Comparison of ENCODE assay signal across 35 cellular contexts in genomic region chr4:30555778-30556177, GRCh38.
"Had no signal": no experiment of that assay in that cellular context is flagged by ENCODE, and none has a peak within 500 bp of the region (broad histone marks: within the 10 kb centered on the region; RNA-seq: fewer than 3 reads in every experiment).

No MANE protein-coding gene starts in this region.

- H3K27ac ChIP-seq: KMS-11 had no signal

- H3K36me3 ChIP-seq: MG63 had no signal

- DNase-seq: Karpas-422, Kasumi-1, KG1, MG63, MM.1S, MV-4-11, NCI-H1048, NCI-H1092, NCI-H1092 treated with DMSO at 0.1 percent for 48 hours, NCI-H1105, NCI-H1105 treated with DMSO at 0.1 percent for 48 hours, NCI-H1417, NCI-H1417 treated with DMSO at 0.1 percent for 48 hours, NCI-H1436, NCI-H1436 treated with DMSO at 0.1 percent for 48 hours, NCI-H146, NCI-H1694, NCI-H1694 treated with DMSO at 0.1 percent for 48 hours, NCI-H187, NCI-H187 treated with DMSO at 0.1 percent for 48 hours, NCI-H1930, NCI-H2029, NCI-H2029 treated with DMSO at 0.1 percent for 48 hours, NCI-H2081, NCI-H2081 treated with DMSO at 0.1 percent for 48 hours, NCI-H2107, NCI-H2171, NCI-H2171 treated with DMSO at 0.1 percent for 48 hours, NCI-H2227 treated with DMSO at 0.1 percent for 48 hours, NCI-H226, NCI-H345, NCI-H446, NCI-H446 treated with DMSO at 0.1 percent for 48 hours, NCI-H510A had no signal

- H3K27me3 ChIP-seq: MG63 had no signal

- H3K4me3 ChIP-seq: MG63 had no signal

- H3K9me3 ChIP-seq: MG63 had no signal

- H3K4me2 ChIP-seq: KMS-11 had no signal

- H3K9ac ChIP-seq: KMS-11 had no signal
